In genomic region chr17:75822119-75822799, GRCh38 we compare ENCODE assay signal across 9 cellular contexts. TPM values are rescaled to one million over a fixed set of nuclear protein-coding genes. Genes with fewer than 3 reads are reported as not detected.
A peak's percentile ranks its signal among the peaks of the same experiment; 100 is the strongest.
DNase-seq lines count a peak whose midpoint lies in the region; ATAC-seq and TF ChIP-seq lines count a peak whose summit lies in the region.
"Had no signal": no experiment of that assay in that cellular context is flagged by ENCODE, and none has a peak within 500 bp of the region (broad histone marks: within the 10 kb centered on the region; RNA-seq: fewer than 3 reads in every experiment).

No MANE protein-coding gene starts in this region.

- H3K27me3 ChIP-seq in Peyer's patch = no peaks in the 10 kb centered on the region

- peak overlapping the region in 2 of 4 donors; percentile 8 to 32 for H3K27ac ChIP-seq in Peyer's patch

- H3K27me3 Mint-ChIP-seq in central memory CD8-positive, alpha-beta T cell = no peaks in the 10 kb centered on the region
- no peaks in the 10 kb centered on the region for H3K27me3 Mint-ChIP-seq in stimulated activated naive B cell treated with anti-CD40 and anti-IgM and Interleukin-4, amounts not matched to agents 10 μg/mL and 1 μg/mL and 100 μg/mL, for 72 hours

- H3K4me1 ChIP-seq in Peyer's patch = peaks cover 0 to 7% (median 4%) of the 10 kb centered on the region in 4 donors

- no peak for TF ChIP-seq CTCF in Peyer's patch (IDR thresholded peaks at IDR 0.05)

- peaks cover 16% of the 10 kb centered on the region for H3K36me3 Mint-ChIP-seq in central memory CD8-positive, alpha-beta T cell (ENCODE audit: insufficient read depth)
- peaks cover 33 to 39% of the 10 kb centered on the region in 2 donors for H3K36me3 Mint-ChIP-seq in stimulated activated naive B cell treated with anti-CD40 and anti-IgM and Interleukin-4, amounts not matched to agents 10 μg/mL and 1 μg/mL and 100 μg/mL, for 72 hours

- H3K4me1 Mint-ChIP-seq in central memory CD8-positive, alpha-beta T cell = peaks cover 18% of the 10 kb centered on the region
- peaks cover 9 to 20% of the 10 kb centered on the region in 2 donors for H3K4me1 Mint-ChIP-seq in stimulated activated naive B cell treated with anti-CD40 and anti-IgM and Interleukin-4, amounts not matched to agents 10 μg/mL and 1 μg/mL and 100 μg/mL, for 72 hours

- DNase-seq in activated CD4-positive, alpha-beta T cell treated with anti-CD3 and anti-CD28 coated beads for 4 hours = peak; percentile 36 to 38
- no peak for DNase-seq in activated CD4-positive, alpha-beta T cell treated with anti-CD3 and anti-CD28 coated beads for 1 hour
- DNase-seq in Peyer's patch (peak; percentile 65 to 72 (median 71)), SKM-1 (lab: John Stamatoyannopoulos, UW; ENCODE audit: unreplicated experiment) (no peak)
- no peak for DNase-seq in central memory CD8-positive, alpha-beta T cell (ENCODE audit: low spot score in 2 of 2)
- no peak for DNase-seq in stimulated activated naive B cell treated with anti-CD40 and anti-IgM and Interleukin-4, amounts not matched to agents 10 μg/mL and 1 μg/mL and 100 μg/mL, for 72 hours
- DNase-seq: kidney glomerular epithelial cell had no signal

- peaks cover 0 to 80% (median 0%) of the 10 kb centered on the region in 3 donors for H3K36me3 ChIP-seq in Peyer's patch

- TF ChIP-seq POLR2A in Peyer's patch (IDR thresholded peaks at IDR 0.05) = no peak

- no peaks in the 10 kb centered on the region for H3K9me3 ChIP-seq in Peyer's patch

- H3K9me3 Mint-ChIP-seq in central memory CD8-positive, alpha-beta T cell = no peaks in the 10 kb centered on the region
- no peaks in the 10 kb centered on the region for H3K9me3 Mint-ChIP-seq in stimulated activated naive B cell treated with anti-CD40 and anti-IgM and Interleukin-4, amounts not matched to agents 10 μg/mL and 1 μg/mL and 100 μg/mL, for 72 hours

- peak overlapping the region; percentile 80 for H3K27ac Mint-ChIP-seq in central memory CD8-positive, alpha-beta T cell (ENCODE audit: low read depth)
- peak overlapping the region; percentile 86 for H3K27ac Mint-ChIP-seq in stimulated activated naive B cell treated with anti-CD40 and anti-IgM and Interleukin-4, amounts not matched to agents 10 μg/mL and 1 μg/mL and 100 μg/mL, for 72 hours

- no peak overlapping the region for H3K4me3 ChIP-seq in Peyer's patch

- H3K4me3 Mint-ChIP-seq in central memory CD8-positive, alpha-beta T cell = no peak overlapping the region
- H3K4me3 Mint-ChIP-seq in stimulated activated naive B cell treated with anti-CD40 and anti-IgM and Interleukin-4, amounts not matched to agents 10 μg/mL and 1 μg/mL and 100 μg/mL, for 72 hours = no peak overlapping the region

- ATAC-seq in central memory CD8-positive, alpha-beta T cell (replicated peaks; ENCODE audit: extremely low read depth, poor library complexity, severe bottlenecking) = peak; percentile 49
- ATAC-seq in stimulated activated naive B cell treated with anti-CD40 and anti-IgM and Interleukin-4, amounts not matched to agents 10 μg/mL and 1 μg/mL and 100 μg/mL, for 72 hours (replicated peaks) = peak in 1 of 2 donors; percentile 12
- ATAC-seq in HG03442 (IDR thresholded peaks at IDR 0.05; ENCODE audit: unreplicated experiment) (no peak), HG02623 (IDR thresholded peaks at IDR 0.05; ENCODE audit: unreplicated experiment) (no peak)

RNA-seq across cellular contexts. Expression of gene UNC13D, which starts 21.9 kb away (rescaled TPM):
- 10 to 100 TPM in 3 of 4 donors, 1 to 10 TPM in 1; 8.4 to 45.4 (median 22.2) TPM for total RNA-seq in Peyer's patch

RNA-seq across cellular contexts. Expression of gene WBP2, which starts 32.9 kb away (rescaled TPM):
- 10 to 100 TPM; 45.4 to 61.4 (median 53.7) TPM for total RNA-seq in Peyer's patch

RNA-seq across cellular contexts. Expression of gene UNK, which starts 37.7 kb away (rescaled TPM):
- 100 to 1,000 TPM in 1 of 4 donors, 10 to 100 TPM in 3; 18.9 to 108 (median 30.6) TPM for total RNA-seq in Peyer's patch

RNA-seq across cellular contexts. Expression of gene TRIM47, which starts 56.1 kb away (rescaled TPM):
- 10 to 100 TPM; 16.5 to 61.4 (median 45.7) TPM for total RNA-seq in Peyer's patch

RNA-seq across cellular contexts. Expression of gene GALK1, which starts 57.3 kb away (rescaled TPM):
- 10 to 100 TPM; 50.1 to 81.9 (median 64.1) TPM for total RNA-seq in Peyer's patch

Comparison
In these comparisons a context has a peak if more than half of its experiments do, and no peak if none do; other contexts are left out.
1. DNase-seq: peak in activated CD4-positive, alpha-beta T cell treated with anti-CD3 and anti-CD28 coated beads for 4 hours (2 of 2) and Peyer's patch (3 of 3); none in activated CD4-positive, alpha-beta T cell treated with anti-CD3 and anti-CD28 coated beads for 1 hour (single experiment), central memory CD8-positive, alpha-beta T cell (0 of 2), stimulated activated naive B cell treated with anti-CD40 and anti-IgM and Interleukin-4, amounts not matched to agents 10 μg/mL and 1 μg/mL and 100 μg/mL, for 72 hours (single experiment) and SKM-1 (single experiment).